Comparison of ENCODE assay signal across 2 cellular contexts in the genomic region with DNA sequence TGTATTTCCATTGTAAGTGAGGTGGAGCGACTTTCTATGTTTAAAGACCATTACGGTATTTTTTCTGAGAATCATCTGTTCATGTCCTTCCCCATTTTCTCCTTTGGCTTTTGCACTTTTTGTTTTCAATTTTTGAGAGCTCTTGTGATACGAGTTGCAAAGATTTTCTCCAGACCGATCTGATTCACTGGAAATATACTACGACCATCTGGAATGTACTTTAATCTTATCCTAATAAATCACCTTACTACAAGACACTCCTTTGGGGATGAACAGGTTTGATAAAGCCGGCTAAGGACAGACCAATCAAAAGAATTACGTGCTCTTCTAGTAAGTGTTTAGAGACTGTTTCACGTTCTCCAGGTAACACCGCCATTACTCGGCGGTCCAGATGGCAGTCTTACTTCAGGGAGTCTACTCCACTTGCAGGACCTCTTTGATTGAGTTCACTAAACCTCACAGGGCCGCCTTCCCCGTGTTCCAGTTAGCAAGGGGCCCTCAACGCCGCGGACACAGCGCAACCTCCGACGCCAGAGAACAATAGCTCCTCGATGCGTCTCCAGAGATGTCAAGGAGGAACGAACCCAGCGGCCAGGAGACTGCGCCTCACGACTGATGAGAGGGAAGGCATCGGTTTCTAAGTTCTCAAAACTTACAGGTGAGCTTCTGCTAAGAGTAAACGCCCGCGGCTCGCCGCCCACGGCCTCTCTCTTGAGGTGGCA.
TF ChIP-seq lines count a peak whose summit lies in the region.

No MANE protein-coding gene starts in this region.

TF ChIP-seq in K562, 482 proteins besides CTCF, POLR2A, EP300 and RAD21 (continued from another document and continues in another):
- TF ChIP-seq, protein P1, sequence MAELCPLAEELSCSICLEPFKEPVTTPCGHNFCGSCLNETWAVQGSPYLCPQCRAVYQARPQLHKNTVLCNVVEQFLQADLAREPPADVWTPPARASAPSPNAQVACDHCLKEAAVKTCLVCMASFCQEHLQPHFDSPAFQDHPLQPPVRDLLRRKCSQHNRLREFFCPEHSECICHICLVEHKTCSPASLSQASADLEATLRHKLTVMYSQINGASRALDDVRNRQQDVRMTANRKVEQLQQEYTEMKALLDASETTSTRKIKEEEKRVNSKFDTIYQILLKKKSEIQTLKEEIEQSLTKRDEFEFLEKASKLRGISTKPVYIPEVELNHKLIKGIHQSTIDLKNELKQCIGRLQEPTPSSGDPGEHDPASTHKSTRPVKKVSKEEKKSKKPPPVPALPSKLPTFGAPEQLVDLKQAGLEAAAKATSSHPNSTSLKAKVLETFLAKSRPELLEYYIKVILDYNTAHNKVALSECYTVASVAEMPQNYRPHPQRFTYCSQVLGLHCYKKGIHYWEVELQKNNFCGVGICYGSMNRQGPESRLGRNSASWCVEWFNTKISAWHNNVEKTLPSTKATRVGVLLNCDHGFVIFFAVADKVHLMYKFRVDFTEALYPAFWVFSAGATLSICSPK (IDR thresholded peaks at IDR 0.05; ENCODE audit: borderline replicate concordance) = peak; percentile 79; the same call in 1 of the 2 replicates
- TF ChIP-seq ZNF174 (CRISPR knock-in tag; IDR thresholded peaks at IDR 0.05) (no peak), TBL1XR1 (IDR thresholded peaks at IDR 0.05; ENCODE audit: low read length in 2 of 2) (0 out of 4 replicates have a peak, but pooled peaks of 1 of the 2 experiments have one; percentile 59), SAFB (IDR thresholded peaks at IDR 0.05; ENCODE audit: borderline replicate concordance, low read depth, low read length) (0 out of 2 replicates have a peak, but pooled peaks have one; percentile 28), ZNF785 (CRISPR knock-in tag; IDR thresholded peaks at IDR 0.05) (no peak), SAP30 (IDR thresholded peaks at IDR 0.05; ENCODE audit: borderline replicate concordance, insufficient read depth, low read depth, low read length, poor library complexity, severe bottlenecking) (peak; percentile 80), RBM34 (IDR thresholded peaks at IDR 0.05; ENCODE audit: borderline replicate concordance, insufficient read depth, low read length) (no peak), ZNF717 (CRISPR knock-in tag; IDR thresholded peaks at IDR 0.05) (no peak), EGR1 (conservative IDR thresholded peaks at IDR 0.05) (peak; percentile 85), ILF3 (IDR thresholded peaks at IDR 0.05; ENCODE audit: borderline replicate concordance) (0 out of 2 replicates have a peak, but pooled peaks have one; percentile 20), GTF2A2 (tag; IDR thresholded peaks at IDR 0.05) (peak; percentile 35; the same call in 1 of the 2 replicates), FOXP1 (CRISPR knock-in tag; IDR thresholded peaks at IDR 0.05) (no peak), ZNF444 (CRISPR knock-in tag; IDR thresholded peaks at IDR 0.05) (no peak), HDGF (IDR thresholded peaks at IDR 0.05) (0 out of 2 replicates have a peak, but pooled peaks have one; percentile 7), YY1 (IDR thresholded peaks at IDR 0.05; ENCODE audit: borderline replicate concordance in 1 of 3, control insufficient read depth in 1 of 3, extremely low read depth in 1 of 3, insufficient read depth in 3 of 3, insufficient read length in 1 of 3, insufficient replicate concordance in 2 of 3, low read depth in 1 of 3, low read length in 2 of 3) (peak in 1 of 3 experiments; percentile 83), TAF9B (IDR thresholded peaks at IDR 0.05; ENCODE audit: partially characterized antibody) (no peak), KAT8 (IDR thresholded peaks at IDR 0.05; ENCODE audit: low read depth) (0 out of 2 replicates have a peak, but pooled peaks have one; percentile 8)
- TF ChIP-seq, protein P2, sequence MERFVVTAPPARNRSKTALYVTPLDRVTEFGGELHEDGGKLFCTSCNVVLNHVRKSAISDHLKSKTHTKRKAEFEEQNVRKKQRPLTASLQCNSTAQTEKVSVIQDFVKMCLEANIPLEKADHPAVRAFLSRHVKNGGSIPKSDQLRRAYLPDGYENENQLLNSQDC (CRISPR knock-in tag; IDR thresholded peaks at IDR 0.05) = 0 out of 2 replicates have a peak, but pooled peaks have one; percentile 30
- TF ChIP-seq, protein P3, sequence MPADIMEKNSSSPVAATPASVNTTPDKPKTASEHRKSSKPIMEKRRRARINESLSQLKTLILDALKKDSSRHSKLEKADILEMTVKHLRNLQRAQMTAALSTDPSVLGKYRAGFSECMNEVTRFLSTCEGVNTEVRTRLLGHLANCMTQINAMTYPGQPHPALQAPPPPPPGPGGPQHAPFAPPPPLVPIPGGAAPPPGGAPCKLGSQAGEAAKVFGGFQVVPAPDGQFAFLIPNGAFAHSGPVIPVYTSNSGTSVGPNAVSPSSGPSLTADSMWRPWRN (IDR thresholded peaks at IDR 0.05; ENCODE audit: low read depth) = 0 out of 2 replicates have a peak, but pooled peaks have one; percentile 11
- TF ChIP-seq, protein P4, sequence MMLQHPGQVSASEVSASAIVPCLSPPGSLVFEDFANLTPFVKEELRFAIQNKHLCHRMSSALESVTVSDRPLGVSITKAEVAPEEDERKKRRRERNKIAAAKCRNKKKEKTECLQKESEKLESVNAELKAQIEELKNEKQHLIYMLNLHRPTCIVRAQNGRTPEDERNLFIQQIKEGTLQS (IDR thresholded peaks at IDR 0.05) = peak; percentile 65; the same call in 1 of the 2 replicates
- TF ChIP-seq, protein P4 (CRISPR knock-in tag; conservative IDR thresholded peaks at IDR 0.05) = no peak
- TF ChIP-seq, protein P5, sequence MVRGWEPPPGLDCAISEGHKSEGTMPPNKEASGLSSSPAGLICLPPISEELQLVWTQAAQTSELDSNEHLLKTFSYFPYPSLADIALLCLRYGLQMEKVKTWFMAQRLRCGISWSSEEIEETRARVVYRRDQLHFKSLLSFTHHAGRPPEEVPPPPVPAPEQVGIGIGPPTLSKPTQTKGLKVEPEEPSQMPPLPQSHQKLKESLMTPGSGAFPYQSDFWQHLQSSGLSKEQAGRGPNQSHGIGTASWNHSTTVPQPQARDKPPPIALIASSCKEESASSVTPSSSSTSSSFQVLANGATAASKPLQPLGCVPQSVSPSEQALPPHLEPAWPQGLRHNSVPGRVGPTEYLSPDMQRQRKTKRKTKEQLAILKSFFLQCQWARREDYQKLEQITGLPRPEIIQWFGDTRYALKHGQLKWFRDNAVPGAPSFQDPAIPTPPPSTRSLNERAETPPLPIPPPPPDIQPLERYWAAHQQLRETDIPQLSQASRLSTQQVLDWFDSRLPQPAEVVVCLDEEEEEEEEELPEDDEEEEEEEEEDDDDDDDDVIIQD (CRISPR knock-in tag; IDR thresholded peaks at IDR 0.05) = no peak
- TF ChIP-seq, protein P6, sequence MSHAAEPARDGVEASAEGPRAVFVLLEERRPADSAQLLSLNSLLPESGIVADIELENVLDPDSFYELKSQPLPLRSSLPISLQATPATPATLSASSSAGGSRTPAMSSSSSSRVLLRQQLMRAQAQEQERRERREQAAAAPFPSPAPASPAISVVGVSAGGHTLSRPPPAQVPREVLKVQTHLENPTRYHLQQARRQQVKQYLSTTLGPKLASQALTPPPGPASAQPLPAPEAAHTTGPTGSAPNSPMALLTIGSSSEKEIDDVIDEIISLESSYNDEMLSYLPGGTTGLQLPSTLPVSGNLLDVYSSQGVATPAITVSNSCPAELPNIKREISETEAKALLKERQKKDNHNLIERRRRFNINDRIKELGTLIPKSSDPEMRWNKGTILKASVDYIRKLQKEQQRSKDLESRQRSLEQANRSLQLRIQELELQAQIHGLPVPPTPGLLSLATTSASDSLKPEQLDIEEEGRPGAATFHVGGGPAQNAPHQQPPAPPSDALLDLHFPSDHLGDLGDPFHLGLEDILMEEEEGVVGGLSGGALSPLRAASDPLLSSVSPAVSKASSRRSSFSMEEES (CRISPR knock-in tag; IDR thresholded peaks at IDR 0.05) = peak; percentile 3

TF ChIP-seq in HepG2, 621 proteins besides CTCF, POLR2A, EP300 and RAD21 (continued from another document):
- TF ChIP-seq, protein P7, sequence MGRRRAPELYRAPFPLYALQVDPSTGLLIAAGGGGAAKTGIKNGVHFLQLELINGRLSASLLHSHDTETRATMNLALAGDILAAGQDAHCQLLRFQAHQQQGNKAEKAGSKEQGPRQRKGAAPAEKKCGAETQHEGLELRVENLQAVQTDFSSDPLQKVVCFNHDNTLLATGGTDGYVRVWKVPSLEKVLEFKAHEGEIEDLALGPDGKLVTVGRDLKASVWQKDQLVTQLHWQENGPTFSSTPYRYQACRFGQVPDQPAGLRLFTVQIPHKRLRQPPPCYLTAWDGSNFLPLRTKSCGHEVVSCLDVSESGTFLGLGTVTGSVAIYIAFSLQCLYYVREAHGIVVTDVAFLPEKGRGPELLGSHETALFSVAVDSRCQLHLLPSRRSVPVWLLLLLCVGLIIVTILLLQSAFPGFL (CRISPR knock-in tag; IDR thresholded peaks at IDR 0.05) = peak; percentile 95
- TF ChIP-seq ZNF660 (CRISPR knock-in tag; IDR thresholded peaks at IDR 0.05; ENCODE audit: borderline replicate concordance, low read depth) (no peak), ZNF737 (CRISPR knock-in tag; IDR thresholded peaks at IDR 0.05; ENCODE audit: borderline replicate concordance) (peak; percentile 75; the same call in 1 of the 2 replicates), ZFAT (CRISPR knock-in tag; conservative IDR thresholded peaks at IDR 0.05) (0 out of 2 replicates have a peak, but pooled peaks have one; percentile 87), ZNF501 (CRISPR knock-in tag; IDR thresholded peaks at IDR 0.05) (peak; percentile 98; the same call in 1 of the 2 replicates), SOX13 (IDR thresholded peaks at IDR 0.05) (no peak), SOX13 (CRISPR knock-in tag; conservative IDR thresholded peaks at IDR 0.05 in 1 of 2, IDR thresholded peaks at IDR 0.05 in 1 of 2) (0 out of 4 replicates have a peak, but pooled peaks of 1 of the 2 experiments have one; percentile 8), ZNF180 (CRISPR knock-in tag; IDR thresholded peaks at IDR 0.05; ENCODE audit: borderline replicate concordance, low read depth) (0 out of 2 replicates have a peak, but pooled peaks have one; percentile 31), MLLT10 (CRISPR knock-in tag; IDR thresholded peaks at IDR 0.05) (peak; percentile 74), ZNF224 (CRISPR knock-in tag; IDR thresholded peaks at IDR 0.05) (0 out of 2 replicates have a peak, but pooled peaks have one; percentile 37), FLYWCH1 (CRISPR knock-in tag; IDR thresholded peaks at IDR 0.05) (peak; percentile 51; the same call in 1 of the 2 replicates), ZNF891 (CRISPR knock-in tag; IDR thresholded peaks at IDR 0.05) (peak; percentile 98; the same call in 1 of the 2 replicates), ZNF460 (CRISPR knock-in tag; IDR thresholded peaks at IDR 0.05; ENCODE audit: borderline replicate concordance) (no peak), RBAK (CRISPR knock-in tag; IDR thresholded peaks at IDR 0.05) (no peak), ZNF549 (CRISPR knock-in tag; IDR thresholded peaks at IDR 0.05) (0 out of 2 replicates have a peak, but pooled peaks have one; percentile 11), TRIM24 (CRISPR knock-in tag; IDR thresholded peaks at IDR 0.05) (no peak), ZNF598 (CRISPR knock-in tag; IDR thresholded peaks at IDR 0.05; ENCODE audit: borderline replicate concordance) (peak; percentile 100), ZNF766 (CRISPR knock-in tag; IDR thresholded peaks at IDR 0.05; ENCODE audit: borderline replicate concordance) (0 out of 2 replicates have a peak, but pooled peaks have one; percentile 98), SIX1 (CRISPR knock-in tag; IDR thresholded peaks at IDR 0.05; ENCODE audit: borderline replicate concordance) (no peak)
- TF ChIP-seq, protein P8, sequence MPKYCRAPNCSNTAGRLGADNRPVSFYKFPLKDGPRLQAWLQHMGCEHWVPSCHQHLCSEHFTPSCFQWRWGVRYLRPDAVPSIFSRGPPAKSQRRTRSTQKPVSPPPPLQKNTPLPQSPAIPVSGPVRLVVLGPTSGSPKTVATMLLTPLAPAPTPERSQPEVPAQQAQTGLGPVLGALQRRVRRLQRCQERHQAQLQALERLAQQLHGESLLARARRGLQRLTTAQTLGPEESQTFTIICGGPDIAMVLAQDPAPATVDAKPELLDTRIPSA (CRISPR knock-in tag; IDR thresholded peaks at IDR 0.05; ENCODE audit: borderline replicate concordance) = peak; percentile 19; the same call in 1 of the 2 replicates
- TF ChIP-seq, protein P9, sequence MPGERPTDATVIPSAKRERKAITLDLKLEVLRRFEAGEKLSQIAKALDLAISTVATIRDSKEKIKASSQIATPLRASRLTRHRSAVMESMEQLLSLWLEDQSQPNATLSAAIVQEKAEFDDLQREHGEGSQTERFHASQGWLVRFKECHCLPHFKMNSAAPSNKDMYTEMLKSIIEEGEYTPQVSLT (CRISPR knock-in tag; IDR thresholded peaks at IDR 0.05; ENCODE audit: borderline replicate concordance, low read depth) = 0 out of 2 replicates have a peak, but pooled peaks have one; percentile 95
- TF ChIP-seq, protein P10, sequence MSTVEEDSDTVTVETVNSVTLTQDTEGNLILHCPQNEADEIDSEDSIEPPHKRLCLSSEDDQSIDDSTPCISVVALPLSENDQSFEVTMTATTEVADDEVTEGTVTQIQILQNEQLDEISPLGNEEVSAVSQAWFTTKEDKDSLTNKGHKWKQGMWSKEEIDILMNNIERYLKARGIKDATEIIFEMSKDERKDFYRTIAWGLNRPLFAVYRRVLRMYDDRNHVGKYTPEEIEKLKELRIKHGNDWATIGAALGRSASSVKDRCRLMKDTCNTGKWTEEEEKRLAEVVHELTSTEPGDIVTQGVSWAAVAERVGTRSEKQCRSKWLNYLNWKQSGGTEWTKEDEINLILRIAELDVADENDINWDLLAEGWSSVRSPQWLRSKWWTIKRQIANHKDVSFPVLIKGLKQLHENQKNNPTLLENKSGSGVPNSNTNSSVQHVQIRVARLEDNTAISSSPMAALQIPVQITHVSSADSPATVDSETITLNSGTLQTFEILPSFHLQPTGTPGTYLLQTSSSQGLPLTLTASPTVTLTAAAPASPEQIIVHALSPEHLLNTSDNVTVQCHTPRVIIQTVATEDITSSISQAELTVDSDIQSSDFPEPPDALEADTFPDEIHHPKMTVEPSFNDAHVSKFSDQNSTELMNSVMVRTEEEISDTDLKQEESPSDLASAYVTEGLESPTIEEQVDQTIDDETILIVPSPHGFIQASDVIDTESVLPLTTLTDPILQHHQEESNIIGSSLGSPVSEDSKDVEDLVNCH (CRISPR knock-in tag; IDR thresholded peaks at IDR 0.05) = 0 out of 2 replicates have a peak, but pooled peaks have one; percentile 0
